ENCODE assay signal across 9 cellular contexts in genomic region chr20:4161447-4162251, GRCh38. TPM values are rescaled to one million over a fixed set of nuclear protein-coding genes. Genes with fewer than 3 reads are reported as not detected.
DNase-seq lines count a peak whose midpoint lies in the region; ATAC-seq, FAIRE-seq and TF ChIP-seq lines count a peak whose summit lies in the region.
"Had no signal": no experiment of that assay in that cellular context is flagged by ENCODE, and none has a peak within 500 bp of the region (broad histone marks: within the 10 kb centered on the region; RNA-seq: fewer than 3 reads in every experiment).

No MANE protein-coding gene starts in this region.

- peak; percentile 52 for ATAC-seq in effector memory CD8-positive, alpha-beta T cell (replicated peaks)

- H3K27ac ChIP-seq in prostate gland = peak overlapping the region in 1 of 2 donors; percentile 42

- DNase-seq in NCI-H1417 (lab: John Stamatoyannopoulos, UW) = peak; percentile 70 to 89 (median 86)
- no peak for DNase-seq in NCI-H1417 treated with DMSO at 0.1 percent for 48 hours (lab: John Stamatoyannopoulos, UW)
- DNase-seq in NCI-H526 (lab: John Stamatoyannopoulos, UW) = peak; percentile 75 to 94
- no peak for DNase-seq in effector memory CD8-positive, alpha-beta T cell
- peak; percentile 54 for DNase-seq in prostate gland (ENCODE audit: low spot score)
- no peak for DNase-seq in D721Med (ENCODE audit: insufficient read length, low spot score)
- no peak for DNase-seq in amniotic stem cell (lab: John Stamatoyannopoulos, UW)
- DNase-seq in HPDE6-E6E7 (ENCODE audit: extremely low spot score) = no peak

- H3K36me3 ChIP-seq in prostate gland = no peaks in the 10 kb centered on the region

- peaks cover 0 to 10% of the 10 kb centered on the region in 2 donors for H3K4me1 Mint-ChIP-seq in effector memory CD8-positive, alpha-beta T cell (ENCODE audit: low read depth in 2 of 2)

- peaks cover 13 to 21% of the 10 kb centered on the region in 2 donors for H3K27me3 Mint-ChIP-seq in effector memory CD8-positive, alpha-beta T cell

- H3K36me3 Mint-ChIP-seq in effector memory CD8-positive, alpha-beta T cell (ENCODE audit: insufficient read depth) = no peaks in the 10 kb centered on the region

- 25% methylated on average over 21 of the region's 26 CpGs for WGBS in prostate gland

- no peak overlapping the region for H3K27ac Mint-ChIP-seq in effector memory CD8-positive, alpha-beta T cell

- H3K4me3 Mint-ChIP-seq in effector memory CD8-positive, alpha-beta T cell = peak overlapping the region in 1 of 2 donors; percentile 35

- no peaks in the 10 kb centered on the region for H3K9me3 ChIP-seq in prostate gland

- H3K4me3 ChIP-seq in prostate gland = no peak overlapping the region

- no peak for FAIRE-seq in D721Med (lab: Jason Lieb, UNC)
- FAIRE-seq: A204.1 had no signal

- H3K4me1 ChIP-seq in prostate gland (replicated peaks) = peaks cover 6% of the 10 kb centered on the region

- H3K9me3 Mint-ChIP-seq in effector memory CD8-positive, alpha-beta T cell = no peaks in the 10 kb centered on the region

- no peaks in the 10 kb centered on the region for H3K27me3 ChIP-seq in prostate gland (replicated peaks; ENCODE audit: insufficient read depth)

- intact Hi-C loops in prostate gland (cut with DNase I) = no loop called here

- peak in 1 of 4 experiments; percentile 21 for TF ChIP-seq CTCF in prostate gland (IDR thresholded peaks at IDR 0.05)
- no peak for TF ChIP-seq CTCF in D721Med (IDR thresholded peaks at IDR 0.05; ENCODE audit: insufficient read depth, missing control alignments)

- no peak for TF ChIP-seq POLR2A in prostate gland (IDR thresholded peaks at IDR 0.05)

RNA-seq across cellular contexts. Expression of gene SMOX, which starts 13.0 kb away (rescaled TPM):
- 10 to 100 TPM; 22.7 to 26.6 TPM for total RNA-seq in prostate gland

Comparison
In these comparisons a context has a peak if more than half of its experiments do, and no peak if none do; other contexts are left out.
1. DNase-seq: peak in NCI-H1417 (3 of 3), NCI-H526 (2 of 2) and prostate gland (single experiment); none in NCI-H1417 treated with DMSO at 0.1 percent for 48 hours (single experiment), effector memory CD8-positive, alpha-beta T cell (0 of 3), D721Med (single experiment), amniotic stem cell (single experiment) and HPDE6-E6E7 (single experiment).